ENCODE assay signal across 8 cellular contexts in the genomic region with DNA sequence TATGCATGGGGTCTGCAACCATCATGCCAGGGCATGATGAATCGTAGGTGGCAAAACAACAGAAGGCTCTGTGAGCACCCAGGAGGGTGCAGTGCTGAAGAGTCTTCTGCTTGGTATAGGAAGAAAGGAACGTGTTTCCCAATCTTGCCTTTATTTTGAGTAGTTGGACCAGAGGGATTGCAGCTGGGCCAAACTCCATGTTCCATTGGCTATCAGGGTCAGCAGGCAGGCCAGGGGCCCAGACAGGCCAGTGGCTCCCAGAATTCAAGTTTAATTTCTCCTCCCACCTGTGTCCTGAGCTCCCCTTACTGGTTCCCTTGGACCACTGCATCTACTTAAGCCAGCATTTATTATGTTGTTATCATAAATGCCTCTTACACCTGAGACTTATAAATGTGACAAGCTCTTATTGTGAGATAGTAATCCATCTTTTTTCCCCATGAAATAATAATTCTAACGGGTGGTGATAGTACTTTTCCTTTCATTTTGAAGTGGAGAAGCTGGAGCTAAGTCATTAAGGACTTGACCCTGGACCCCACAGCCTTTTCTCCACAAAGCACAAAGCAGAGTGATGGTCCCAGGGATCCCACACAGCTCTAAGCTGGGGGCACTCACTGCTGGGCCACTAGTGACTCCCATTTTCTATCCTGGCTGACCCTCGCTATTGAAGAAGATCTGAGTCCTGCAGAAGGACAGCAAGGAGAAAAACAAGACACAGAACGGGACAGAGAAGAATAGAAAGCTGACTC. TPM values are rescaled to one million over a fixed set of nuclear protein-coding genes. Genes with fewer than 3 reads are reported as not detected.
DNase-seq lines count a peak whose midpoint lies in the region; ATAC-seq, FAIRE-seq and TF ChIP-seq lines count a peak whose summit lies in the region.

No MANE protein-coding gene starts in this region.

- no peaks in the 10 kb centered on the region for H3K27me3 ChIP-seq in MM.1S (replicated peaks; ENCODE audit: insufficient read depth, low read length)
- no peaks in the 10 kb centered on the region for H3K27me3 ChIP-seq in pancreas

- intact Hi-C loops in pancreas (cut with DNase I) = no loop called here

- no peaks in the 10 kb centered on the region for H3K36me3 ChIP-seq in ES-I3 (ENCODE audit: insufficient read depth, low read length)
- H3K36me3 ChIP-seq in MM.1S (replicated peaks; ENCODE audit: insufficient read depth, low read length) = no peaks in the 10 kb centered on the region
- H3K36me3 ChIP-seq in pancreas = no peaks in the 10 kb centered on the region

- peaks cover 11% of the 10 kb centered on the region; the same call in 1 of the 2 replicates for H3K9me3 ChIP-seq in ES-I3 (ENCODE audit: control insufficient read depth, insufficient read depth, low read length)
- no peaks in the 10 kb centered on the region for H3K9me3 ChIP-seq in MM.1S (replicated peaks; ENCODE audit: insufficient read depth, low read length)
- H3K9me3 ChIP-seq in pancreas = no peaks in the 10 kb centered on the region

- peak overlapping the region; percentile 87 for H2AFZ ChIP-seq in MM.1S (ENCODE audit: low read length)

- H3K4me2 ChIP-seq in MM.1S (ENCODE audit: low read depth, low read length) = peak overlapping the region; percentile 100

- DNase-seq in MM.1S (peak; percentile 29), dermis blood vessel endothelial cell (peak; percentile 34), pancreas (no peak), kidney glomerular epithelial cell (lab: John Stamatoyannopoulos, UW) (no peak), EL (no peak)

- H3K4me3 ChIP-seq in MM.1S (ENCODE audit: low read length) (peak overlapping the region; percentile 73), pancreas (peak overlapping the region in 2 of 4 donors; percentile 37 to 45)

- ATAC-seq in pancreas = no peak
- ATAC-seq in GM18907 (IDR thresholded peaks at IDR 0.05; ENCODE audit: unreplicated experiment) = no peak
- ATAC-seq in GM19023 (IDR thresholded peaks at IDR 0.05; ENCODE audit: unreplicated experiment) = no peak

- FAIRE-seq in pancreas (lab: Jason Lieb, UNC) = no peak

- peaks cover 23% of the 10 kb centered on the region for H3F3A ChIP-seq in MM.1S (ENCODE audit: insufficient read depth, low read length)

- peaks cover 21% of the 10 kb centered on the region for H3K4me1 ChIP-seq in ES-I3 (ENCODE audit: insufficient read depth, low read length)
- peaks cover 31% of the 10 kb centered on the region for H3K4me1 ChIP-seq in MM.1S (ENCODE audit: low read length)
- H3K4me1 ChIP-seq in pancreas = peaks cover 0 to 6% (median 0%) of the 10 kb centered on the region in 3 donors

- no peaks in the 10 kb centered on the region for H3K9me2 ChIP-seq in MM.1S (replicated peaks; ENCODE audit: insufficient read depth, low read length)

- peak overlapping the region; percentile 82 for H3K27ac ChIP-seq in MM.1S (ENCODE audit: low read length)
- H3K27ac ChIP-seq in pancreas = peak overlapping the region; percentile 27 to 86 (median 68)

- TF ChIP-seq CTCF in MM.1S (IDR thresholded peaks at IDR 0.05; ENCODE audit: low read length) = peak; percentile 62
- no peak for TF ChIP-seq CTCF in pancreas (IDR thresholded peaks at IDR 0.05)

- WGBS in pancreas, 2 donors = 60 to 61% methylated on average over 5 of the region's 5 CpGs

- no peaks in the 10 kb centered on the region for H4K20me1 ChIP-seq in MM.1S (ENCODE audit: insufficient read depth, low read length)

- H3K9ac ChIP-seq in ES-I3 (ENCODE audit: low read depth, low read length) (0 out of 2 replicates have a peak overlapping the region, but pooled peaks have one; percentile 8), MM.1S (ENCODE audit: low read length) (peak overlapping the region; percentile 69)

- H3K79me2 ChIP-seq in MM.1S (ENCODE audit: low read length) = peaks cover 11% of the 10 kb centered on the region

RNA-seq across cellular contexts. Expression of gene TRIM38, which starts 0.8 kb away (rescaled TPM):
- total RNA-seq in dermis blood vessel endothelial cell (8.9 and 9.9 TPM in 2 replicates), pancreas (1 to 10 TPM; 1.5 to 5.8 (median 2.3) TPM)
- 1 to 10 TPM; 2.4 to 2.9 TPM for polyA plus RNA-seq in pancreas

RNA-seq across cellular contexts. Expression of gene SLC17A2, which starts 31.3 kb away (rescaled TPM):
- total RNA-seq in dermis blood vessel endothelial cell (not detected in 2 replicates), pancreas (under 1 TPM in 2 of 6 donors, not detected in 4; 0.20 to 0.21 TPM)
- polyA plus RNA-seq in pancreas = under 1 TPM in 1 of 2 donors, not detected in 1; 0.05 TPM

Comparison
In these comparisons a context has a peak if more than half of its experiments do, and no peak if none do; other contexts are left out.
1. DNase-seq: peak in MM.1S (single experiment) and dermis blood vessel endothelial cell (single experiment); none in pancreas (0 of 6), kidney glomerular epithelial cell (single experiment) and EL (single experiment).